In the genomic region with DNA sequence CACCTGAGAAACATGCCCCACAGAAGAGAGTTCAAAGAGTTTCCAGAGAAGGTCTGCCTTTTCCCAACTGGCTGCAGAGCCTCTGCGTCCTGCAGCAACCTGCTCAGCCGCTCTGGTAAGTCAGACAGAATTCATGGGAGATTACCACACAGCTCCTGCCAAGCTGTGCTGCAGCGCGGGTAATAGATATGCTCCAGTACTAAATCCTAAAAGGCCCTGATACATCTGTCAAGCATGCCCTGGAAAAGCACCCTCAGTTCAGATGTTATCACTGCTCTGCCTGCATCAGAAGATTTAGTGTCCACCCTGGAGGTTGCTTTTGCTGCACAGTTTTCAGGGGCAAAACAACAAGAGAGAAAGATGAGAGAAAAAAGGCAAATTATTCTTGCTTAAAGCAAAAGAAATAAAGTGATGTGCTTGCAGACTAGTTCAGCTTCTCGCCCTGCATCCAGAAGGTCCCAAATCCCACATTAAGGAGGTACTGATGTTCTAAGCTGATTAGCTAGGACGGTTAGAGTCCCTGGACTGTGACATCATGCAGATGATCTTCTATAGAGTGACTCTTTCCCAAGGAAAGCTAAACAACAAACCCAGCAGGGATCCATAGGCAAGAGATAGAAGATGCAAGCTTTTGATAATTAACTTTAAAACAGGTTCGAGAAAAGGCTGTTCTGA, we compare ENCODE assay signal across 21 cellular contexts.
A peak's percentile ranks its signal among the peaks of the same experiment; 100 is the strongest.
DNase-seq lines count a peak whose midpoint lies in the region; ATAC-seq lines count a peak whose summit lies in the region.
"Had no signal": no experiment of that assay in that cellular context is flagged by ENCODE, and none has a peak within 500 bp of the region (broad histone marks: within the 10 kb centered on the region; RNA-seq: fewer than 3 reads in every experiment).

No MANE protein-coding gene starts in this region.

- H2BK5ac ChIP-seq in trophoblast cell (ENCODE audit: low read depth, low read length, poor library complexity), result no peak overlapping the region

- H3K4me1 ChIP-seq in trophoblast cell (ENCODE audit: control insufficient read depth in 1 of 2, insufficient read depth in 2 of 2, low read length in 2 of 2), result peaks cover 9 to 14% of the 10 kb centered on the region in 2 experiments
- H3K4me1 ChIP-seq: colonic mucosa, suprapubic skin had no signal

- no peak overlapping the region for H2BK120ac ChIP-seq in trophoblast cell (ENCODE audit: insufficient read depth, low read length, poor library complexity)

- H3K4me3 Mint-ChIP-seq in activated T-helper 2 cell treated with anti-CD3 and anti-CD28 coated beads, Interferon-gamma antibody, Interleukin-2, Interleukin-4, amounts not matched to agents 10 μg/mL and 5 μg/mL and 100 μg/mL, durations not matched to agents 14 hours and 24 hours and 36 hours (ENCODE audit: low read depth), result no peak overlapping the region
- H3K4me3 Mint-ChIP-seq: activated naive CD8-positive, alpha-beta T cell; CD4-positive, alpha-beta T cell had no signal

- H4K12ac ChIP-seq in trophoblast cell (ENCODE audit: low read depth, low read length), result no peak overlapping the region

- no CpG with 5 or more reads among the region's 7 CpGs for WGBS in trophoblast cell (ENCODE audit: extremely low coverage, insufficient coverage, insufficient read length)

- H2AK5ac ChIP-seq in trophoblast cell (ENCODE audit: low read length), result no peak overlapping the region

- H3K23ac ChIP-seq in trophoblast cell (ENCODE audit: low read length), result no peak overlapping the region

- no peaks in the 10 kb centered on the region for H3K36me3 ChIP-seq in trophoblast cell (ENCODE audit: control insufficient read depth in 1 of 2, insufficient read depth in 2 of 2, low read length in 2 of 2)
- H3K36me3 ChIP-seq: colonic mucosa, suprapubic skin had no signal

- peaks cover 4% of the 10 kb centered on the region for H3K79me1 ChIP-seq in trophoblast cell (ENCODE audit: low read length)

- no peak overlapping the region for H3K4ac ChIP-seq in trophoblast cell (ENCODE audit: low read depth, low read length)

- H3K4me3 ChIP-seq in trophoblast cell (ENCODE audit: low read depth, low read length), result no peak overlapping the region
- H3K4me3 ChIP-seq: colonic mucosa, suprapubic skin had no signal

- no peaks in the 10 kb centered on the region for H3K9me3 ChIP-seq in trophoblast cell (ENCODE audit: insufficient read depth, low read depth, low read length)
- H3K9me3 ChIP-seq: colonic mucosa, suprapubic skin had no signal

- no peak overlapping the region for H3K27ac Mint-ChIP-seq in activated T-helper 2 cell treated with anti-CD3 and anti-CD28 coated beads, Interferon-gamma antibody, Interleukin-2, Interleukin-4, amounts not matched to agents 10 μg/mL and 5 μg/mL and 100 μg/mL, durations not matched to agents 14 hours and 24 hours and 36 hours
- H3K27ac Mint-ChIP-seq: activated naive CD8-positive, alpha-beta T cell; CD4-positive, alpha-beta T cell had no signal

- peak; percentile 60 for ATAC-seq in esophagus mucosa
- no peak for ATAC-seq in HG02981 (IDR thresholded peaks at IDR 0.05; ENCODE audit: unreplicated experiment)
- ATAC-seq: PC-3 had no signal

- H3K9ac ChIP-seq in trophoblast cell (ENCODE audit: low read length), result no peak overlapping the region
- H3K9ac ChIP-seq: KMS-11 had no signal

- no peak overlapping the region for H3K18ac ChIP-seq in trophoblast cell (ENCODE audit: low read length)

- H3K14ac ChIP-seq in trophoblast cell (ENCODE audit: low read length), result no peak overlapping the region

- H2BK12ac ChIP-seq in trophoblast cell (ENCODE audit: low read length), result no peak overlapping the region

- no peaks in the 10 kb centered on the region for H3K4me1 Mint-ChIP-seq in activated T-helper 2 cell treated with anti-CD3 and anti-CD28 coated beads, Interferon-gamma antibody, Interleukin-2, Interleukin-4, amounts not matched to agents 10 μg/mL and 5 μg/mL and 100 μg/mL, durations not matched to agents 14 hours and 24 hours and 36 hours (ENCODE audit: low read depth)

- no peak overlapping the region for H4K91ac ChIP-seq in trophoblast cell (ENCODE audit: low read depth, low read length)

- no peaks in the 10 kb centered on the region for H3K27me3 ChIP-seq in trophoblast cell (ENCODE audit: insufficient read depth, low read length)
- H3K27me3 ChIP-seq: colonic mucosa, suprapubic skin had no signal

- H3K4me2 ChIP-seq in trophoblast cell (ENCODE audit: low read length), result peak overlapping the region; percentile 26
- H3K4me2 ChIP-seq: KMS-11 had no signal

- intact Hi-C loops in activated T-helper 2 cell treated with anti-CD3 and anti-CD28 coated beads, Interferon-gamma antibody, Interleukin-2, Interleukin-4, amounts not matched to agents 10 μg/mL and 5 μg/mL and 100 μg/mL, durations not matched to agents 14 hours and 24 hours and 36 hours (cut with micrococcal nuclease), result no loop called here

- H3K27ac ChIP-seq in trophoblast cell (ENCODE audit: low read depth, low read length), result peak overlapping the region; percentile 38
- H3K27ac ChIP-seq: colonic mucosa, KMS-11, suprapubic skin had no signal

- no peak overlapping the region for H4K8ac ChIP-seq in trophoblast cell (ENCODE audit: low read depth, low read length)

- H3K79me2 ChIP-seq in trophoblast cell (ENCODE audit: control insufficient read depth, insufficient read depth, low read length, poor library complexity), result no peaks in the 10 kb centered on the region

- H3K9me3 Mint-ChIP-seq in activated T-helper 2 cell treated with anti-CD3 and anti-CD28 coated beads, Interferon-gamma antibody, Interleukin-2, Interleukin-4, amounts not matched to agents 10 μg/mL and 5 μg/mL and 100 μg/mL, durations not matched to agents 14 hours and 24 hours and 36 hours, result no peaks in the 10 kb centered on the region
- H3K9me3 Mint-ChIP-seq: CD4-positive, alpha-beta T cell had no signal

- H2AFZ ChIP-seq in trophoblast cell (ENCODE audit: insufficient read depth, low read length, poor library complexity), result no peak overlapping the region

- H3K27me3 Mint-ChIP-seq in activated T-helper 2 cell treated with anti-CD3 and anti-CD28 coated beads, Interferon-gamma antibody, Interleukin-2, Interleukin-4, amounts not matched to agents 10 μg/mL and 5 μg/mL and 100 μg/mL, durations not matched to agents 14 hours and 24 hours and 36 hours (ENCODE audit: low read depth), result no peaks in the 10 kb centered on the region
- H3K27me3 Mint-ChIP-seq: activated naive CD8-positive, alpha-beta T cell; CD4-positive, alpha-beta T cell had no signal

- no peaks in the 10 kb centered on the region for H3K36me3 Mint-ChIP-seq in activated T-helper 2 cell treated with anti-CD3 and anti-CD28 coated beads, Interferon-gamma antibody, Interleukin-2, Interleukin-4, amounts not matched to agents 10 μg/mL and 5 μg/mL and 100 μg/mL, durations not matched to agents 14 hours and 24 hours and 36 hours (ENCODE audit: low read depth)
- H3K36me3 Mint-ChIP-seq: activated naive CD8-positive, alpha-beta T cell had no signal

- peak; percentile 3 for DNase-seq in DMS 273 treated with DMSO at 0.1 percent for 48 hours (lab: John Stamatoyannopoulos, UW)
- peak; percentile 74 to 89 for DNase-seq in NCI-H524 (lab: John Stamatoyannopoulos, UW)
- peak; percentile 62 to 74 for DNase-seq in trophoblast cell
- no peak for DNase-seq in activated T-helper 2 cell treated with anti-CD3 and anti-CD28 coated beads, Interferon-gamma antibody, Interleukin-2, Interleukin-4, amounts not matched to agents 10 μg/mL and 5 μg/mL and 100 μg/mL, durations not matched to agents 14 hours and 24 hours and 36 hours (ENCODE audit: low spot score)
- DNase-seq in activated effector memory CD4-positive, alpha-beta T cell treated with anti-CD3 and anti-CD28 coated beads, Interleukin-2, amount 50 U/mL, for 16 hours, result no peak
- DNase-seq: activated CD8-positive, alpha-beta memory T cell treated with anti-CD3 and anti-CD28 coated beads for 24 hours; activated T-cell treated with anti-CD3 and anti-CD28 coated beads, Interleukin-2, amount 50 U/mL, for 48 hours; CD4-positive, alpha-beta T cell; colonic mucosa; DMS79; hypothalamus; mesenchymal stem cell; NCI-H1930; NCI-H510A; PC-3; stimulated activated CD4-positive, alpha-beta T cell treated with anti-CD3 and anti-CD28 coated beads, Interleukin-15, amount 100 ng/mL, for 24 hours had no signal

Comparison
In these comparisons a context has a peak if more than half of its experiments do, and no peak if none do; other contexts are left out.
1. DNase-seq: peak in DMS 273 treated with DMSO at 0.1 percent for 48 hours (single experiment), NCI-H524 (2 of 2) and trophoblast cell (2 of 2); none in activated T-helper 2 cell treated with anti-CD3 and anti-CD28 coated beads, Interferon-gamma antibody, Interleukin-2, Interleukin-4, amounts not matched to agents 10 μg/mL and 5 μg/mL and 100 μg/mL, durations not matched to agents 14 hours and 24 hours and 36 hours (single experiment) and activated effector memory CD4-positive, alpha-beta T cell treated with anti-CD3 and anti-CD28 coated beads, Interleukin-2, amount 50 U/mL, for 16 hours (single experiment).